In genomic region chr11:131392528-131393255, GRCh38 we compare ENCODE assay signal across 14 cellular contexts. TPM values are rescaled to one million over a fixed set of nuclear protein-coding genes. Genes with fewer than 3 reads are reported as not detected.
DNase-seq lines count a peak whose midpoint lies in the region; ATAC-seq and TF ChIP-seq lines count a peak whose summit lies in the region.
"Had no signal": no experiment of that assay in that cellular context is flagged by ENCODE, and none has a peak within 500 bp of the region (broad histone marks: within the 10 kb centered on the region; RNA-seq: fewer than 3 reads in every experiment).

No MANE protein-coding gene starts in this region.

- H3K56ac ChIP-seq in mesendoderm (ENCODE audit: low read length): no peak overlapping the region

- H4K5ac ChIP-seq in mesendoderm (ENCODE audit: low read length): no peak overlapping the region

- no peaks in the 10 kb centered on the region for H3K79me2 ChIP-seq in mesendoderm (ENCODE audit: control insufficient read depth, insufficient read depth, low read length)

- DNase-seq in GM12864 (ENCODE audit: low read depth): no peak
- peak; percentile 20 for DNase-seq in NB4 (ENCODE audit: low read depth)
- DNase-seq in astrocyte of the cerebellum (ENCODE audit: low read depth): no peak
- peak; percentile 74 for DNase-seq in mesendoderm
- DNase-seq in ecto neural progenitor cell (ENCODE audit: low spot score): no peak
- DNase-seq in NCI-H2029 treated with DMSO at 0.1 percent for 48 hours (lab: John Stamatoyannopoulos, UW): no peak
- no peak for DNase-seq in LoVo (ENCODE audit: low spot score)
- DNase-seq: activated CD8-positive, alpha-beta memory T cell treated with anti-CD3 and anti-CD28 coated beads for 24 hours; activated naive CD8-positive, alpha-beta T cell treated with anti-CD3 and anti-CD28 coated beads for 36 hours; gastrocnemius medialis; MG63; NCI-H510A; stimulated activated naive CD4-positive, alpha-beta T cell had no signal

- ATAC-seq in GM19397 (IDR thresholded peaks at IDR 0.05; ENCODE audit: unreplicated experiment): no peak
- ATAC-seq: gastrocnemius medialis had no signal

- in situ Hi-C loops in astrocyte of the cerebellum (cut with HindIII; ENCODE audit: low sequenced_read_pairs): no loop called here

- no peaks in the 10 kb centered on the region for H3K79me1 ChIP-seq in mesendoderm (ENCODE audit: low read length)

- WGBS in mesendoderm (ENCODE audit: extremely low coverage, insufficient coverage, low lambda C conversion rate): no CpG with 5 or more reads among the region's 8 CpGs

- H3K4me3 ChIP-seq in GM12864 (ENCODE audit: low read depth, low read length): no peak overlapping the region
- H3K4me3 ChIP-seq in NB4 (ENCODE audit: low read depth, low read length): no peak overlapping the region
- H3K4me3 ChIP-seq in astrocyte of the cerebellum (ENCODE audit: low read depth, low read length): no peak overlapping the region
- H3K4me3 ChIP-seq in mesendoderm (ENCODE audit: low read length): no peak overlapping the region
- H3K4me3 ChIP-seq: gastrocnemius medialis, MG63 had no signal

- H3K4me2 ChIP-seq in mesendoderm (ENCODE audit: low read length): no peak overlapping the region

- H3K27me3 ChIP-seq in mesendoderm (ENCODE audit: insufficient read depth, low read length, poor library complexity): no peaks in the 10 kb centered on the region
- H3K27me3 ChIP-seq: gastrocnemius medialis, MG63 had no signal

- no peaks in the 10 kb centered on the region for H3K4me1 ChIP-seq in mesendoderm (ENCODE audit: control insufficient read depth, low read depth, low read length)
- H3K4me1 ChIP-seq: gastrocnemius medialis had no signal

- H3K27ac ChIP-seq in mesendoderm (ENCODE audit: low read depth, low read length): no peak overlapping the region
- H3K27ac ChIP-seq: gastrocnemius medialis had no signal

- no peak overlapping the region for H3K4ac ChIP-seq in mesendoderm (ENCODE audit: low read depth, low read length)

- H3K18ac ChIP-seq in mesendoderm (ENCODE audit: low read length): no peak overlapping the region

- no peak overlapping the region for H2BK5ac ChIP-seq in mesendoderm (ENCODE audit: low read length)

- H2BK15ac ChIP-seq in mesendoderm (replicated peaks; ENCODE audit: low read depth): no peak overlapping the region

- no peak overlapping the region for H4K8ac ChIP-seq in mesendoderm (ENCODE audit: low read depth, low read length)

- H3K23ac ChIP-seq in mesendoderm (ENCODE audit: low read length): no peak overlapping the region

- TF ChIP-seq CTCF in GM12864 (IDR thresholded peaks at IDR 0.05; ENCODE audit: low read depth, low read length, missing control alignments): peak; percentile 23
- TF ChIP-seq CTCF in NB4 (IDR thresholded peaks at IDR 0.05; ENCODE audit: low read depth, low read length): no peak
- TF ChIP-seq CTCF in astrocyte of the cerebellum (IDR thresholded peaks at IDR 0.05; ENCODE audit: low read depth, low read length, missing control alignments): peak; percentile 39

- no peak overlapping the region for H2AK5ac ChIP-seq in mesendoderm (ENCODE audit: low read length)

- H3K9ac ChIP-seq in mesendoderm (ENCODE audit: low read length): no peak overlapping the region

- H2BK120ac ChIP-seq in mesendoderm (ENCODE audit: low read depth, low read length): no peak overlapping the region

- no peaks in the 10 kb centered on the region for H3K36me3 ChIP-seq in mesendoderm (ENCODE audit: control insufficient read depth, insufficient read depth, low read length)
- H3K36me3 ChIP-seq: gastrocnemius medialis, MG63 had no signal

- TF ChIP-seq POLR2A in NB4 (IDR thresholded peaks at IDR 0.05; ENCODE audit: extremely low read depth, insufficient read length): no peak

RNA-seq across cellular contexts. Expression of gene NTM, which starts 22.3 kb away (rescaled TPM):
- polyA plus RNA-seq in mesendoderm (2013, experiment 1 of 2): 5.8 TPM
- 6.6 TPM for polyA plus RNA-seq in mesendoderm (2013, experiment 2 of 2)

Comparison
In these comparisons a context has a peak if more than half of its experiments do, and no peak if none do; other contexts are left out.
1. DNase-seq: peak in NB4 (single experiment) and mesendoderm (single experiment); none in GM12864 (single experiment), astrocyte of the cerebellum (single experiment), ecto neural progenitor cell (single experiment), NCI-H2029 treated with DMSO at 0.1 percent for 48 hours (single experiment) and LoVo (single experiment).